In genomic region chr1:165215676-165216075, GRCh38 we compare ENCODE assay signal across 23 cellular contexts.
"Had no signal": no experiment of that assay in that cellular context is flagged by ENCODE, and none has a peak within 500 bp of the region (broad histone marks: within the 10 kb centered on the region; RNA-seq: fewer than 3 reads in every experiment).

No MANE protein-coding gene starts in this region.

- H3K4me1 ChIP-seq: psoas muscle, right lobe of liver, spleen, testis, transverse colon had no signal

- H3K4me3 Mint-ChIP-seq: dendritic cell treated with granulocyte-macrophage colony-stimulating factor and Interleukin-4, amounts not matched to agents 40 ng/mL and 50 ng/mL, for 4 days; effector memory CD8-positive, alpha-beta T cell; naive thymus-derived CD4-positive, alpha-beta T cell; nephron progenitor cell; stimulated activated naive B cell treated with anti-CD40 and anti-IgM and Interleukin-4, amounts not matched to agents 10 μg/mL and 1 μg/mL and 100 μg/mL, for 72 hours; stimulated activated naive CD8-positive, alpha-beta T cell treated with anti-CD3 and anti-CD28 coated beads, Interleukin-15, amount 100 ng/mL, for 72 hours had no signal

- ATAC-seq: effector memory CD8-positive, alpha-beta T cell; left colon; left ventricle myocardium superior; naive thymus-derived CD4-positive, alpha-beta T cell; psoas muscle; right lobe of liver; stimulated activated naive B cell treated with anti-CD40 and anti-IgM and Interleukin-4, amounts not matched to agents 10 μg/mL and 1 μg/mL and 100 μg/mL, for 72 hours; stimulated activated naive CD8-positive, alpha-beta T cell treated with anti-CD3 and anti-CD28 coated beads, Interleukin-15, amount 100 ng/mL, for 72 hours had no signal

- H3K4me2 ChIP-seq: hepatocyte had no signal

- H3K79me2 ChIP-seq: hepatocyte had no signal

- H3K36me3 Mint-ChIP-seq: naive thymus-derived CD4-positive, alpha-beta T cell; stimulated activated naive B cell treated with anti-CD40 and anti-IgM and Interleukin-4, amounts not matched to agents 10 μg/mL and 1 μg/mL and 100 μg/mL, for 72 hours had no signal

- H3K36me3 ChIP-seq: neutrophil, right lobe of liver, spleen, transverse colon had no signal

- DNase-seq: effector memory CD8-positive, alpha-beta T cell; erythroblast; foreskin melanocyte; head of caudate nucleus; left colon; left ventricle myocardium superior; naive thymus-derived CD4-positive, alpha-beta T cell; nephron progenitor cell; psoas muscle; retina; right lobe of liver; spleen; stimulated activated CD4-positive, alpha-beta T cell treated with anti-CD3 and anti-CD28 coated beads, Interleukin-15, amount 100 ng/mL, for 24 hours; stimulated activated CD4-positive, alpha-beta T cell treated with anti-CD3 and anti-CD28 coated beads, Interleukin-1b, Interleukin-23, amount 100 ng/mL, for 48 hours; stimulated activated CD4-positive, alpha-beta T cell treated with anti-CD3 and anti-CD28 coated beads, Interleukin-4, amount 100 ng/mL, for 4 hours; stimulated activated naive B cell treated with anti-CD40 and anti-IgM and Interleukin-4, amounts not matched to agents 10 μg/mL and 1 μg/mL and 100 μg/mL, for 72 hours; stimulated activated naive CD8-positive, alpha-beta T cell treated with anti-CD3 and anti-CD28 coated beads, Interleukin-15, amount 100 ng/mL, for 72 hours; testis; transverse colon had no signal

- H3K4me1 Mint-ChIP-seq: naive thymus-derived CD4-positive, alpha-beta T cell; stimulated activated naive B cell treated with anti-CD40 and anti-IgM and Interleukin-4, amounts not matched to agents 10 μg/mL and 1 μg/mL and 100 μg/mL, for 72 hours; stimulated activated naive CD8-positive, alpha-beta T cell treated with anti-CD3 and anti-CD28 coated beads, Interleukin-15, amount 100 ng/mL, for 72 hours had no signal

- H3K27ac ChIP-seq: hepatocyte, neutrophil, psoas muscle, right lobe of liver, spleen, testis, transverse colon had no signal

- H3K9me3 Mint-ChIP-seq: dendritic cell treated with granulocyte-macrophage colony-stimulating factor and Interleukin-4, amounts not matched to agents 40 ng/mL and 50 ng/mL, for 4 days; effector memory CD8-positive, alpha-beta T cell; stimulated activated naive CD8-positive, alpha-beta T cell treated with anti-CD3 and anti-CD28 coated beads, Interleukin-15, amount 100 ng/mL, for 72 hours had no signal

- H3K27me3 ChIP-seq: hepatocyte, right lobe of liver, testis, transverse colon had no signal

- H3K27ac Mint-ChIP-seq: dendritic cell treated with granulocyte-macrophage colony-stimulating factor and Interleukin-4, amounts not matched to agents 40 ng/mL and 50 ng/mL, for 4 days; effector memory CD8-positive, alpha-beta T cell; naive thymus-derived CD4-positive, alpha-beta T cell; nephron progenitor cell; stimulated activated naive B cell treated with anti-CD40 and anti-IgM and Interleukin-4, amounts not matched to agents 10 μg/mL and 1 μg/mL and 100 μg/mL, for 72 hours; stimulated activated naive CD8-positive, alpha-beta T cell treated with anti-CD3 and anti-CD28 coated beads, Interleukin-15, amount 100 ng/mL, for 72 hours had no signal

- H3K4me3 ChIP-seq: hepatocyte, lung, psoas muscle, right lobe of liver, spleen, testis, transverse colon had no signal

- H3K9me3 ChIP-seq: neutrophil, psoas muscle, right lobe of liver, spleen, testis, transverse colon had no signal

- H2AFZ ChIP-seq: hepatocyte had no signal
